Comparison of ENCODE assay signal across 8 cellular contexts in genomic region chr18:54983041-54983686, GRCh38. TPM values are rescaled to one million over a fixed set of nuclear protein-coding genes. Genes with fewer than 3 reads are reported as not detected.
A peak's percentile ranks its signal among the peaks of the same experiment; 100 is the strongest.
DNase-seq lines count a peak whose midpoint lies in the region; ATAC-seq and TF ChIP-seq lines count a peak whose summit lies in the region.

No MANE protein-coding gene starts in this region.

- 0% methylated on average over 2 of the region's 9 CpGs; no CpG with 5 or more reads in 1 of the 2 experiments for WGBS in IMR-90 (ENCODE audit: extremely low coverage in 2 of 2, insufficient read length in 1 of 2), 2 experiments
- 45 to 46% methylated on average over 5 to 9 of the region's 9 CpGs for WGBS in endodermal cell (ENCODE audit: insufficient coverage in 1 of 2, insufficient read length in 1 of 2), 2 experiments

- H3K14ac ChIP-seq in IMR-90 (replicated peaks; ENCODE audit: low read depth, low read length), result no peak overlapping the region

- peak; percentile 89 for TF ChIP-seq RAD21 in IMR-90 (IDR thresholded peaks at IDR 0.05; ENCODE audit: low read length)

- H3K4me3 Mint-ChIP-seq in endodermal cell, result no peak overlapping the region

- H4K91ac ChIP-seq in IMR-90 (ENCODE audit: insufficient read depth, low read depth, low read length), result no peak overlapping the region

- no peak overlapping the region for H2AK9ac ChIP-seq in IMR-90 (replicated peaks; ENCODE audit: low read depth, low read length, poor library complexity)

- peak overlapping the region; percentile 60; the same call in 1 of the 2 replicates for H2BK20ac ChIP-seq in IMR-90 (ENCODE audit: low read depth, low read length)

- peak; percentile 83 for TF ChIP-seq CTCF in IMR-90 (conservative IDR thresholded peaks at IDR 0.05; ENCODE audit: low read depth, low read length)
- peak; percentile 31; the same call in 1 of the 2 replicates for TF ChIP-seq CTCF in Panc1 (IDR thresholded peaks at IDR 0.05)
- TF ChIP-seq CTCF in endodermal cell (conservative IDR thresholded peaks at IDR 0.05), result peak; percentile 87

- H3K27me3 Mint-ChIP-seq in endodermal cell (ENCODE audit: insufficient read depth), result no peaks in the 10 kb centered on the region

- H2BK5ac ChIP-seq in IMR-90 (ENCODE audit: low read depth, low read length, poor library complexity, severe bottlenecking), result no peak overlapping the region

- H3K27me3 ChIP-seq in IMR-90 (ENCODE audit: control insufficient read depth, insufficient read depth, low read length), result no peaks in the 10 kb centered on the region
- no peaks in the 10 kb centered on the region for H3K27me3 ChIP-seq in Panc1 (ENCODE audit: control insufficient read depth, insufficient read depth, low read length)
- H3K27me3 ChIP-seq in endodermal cell (ENCODE audit: control insufficient read depth, insufficient read depth, low read length, poor library complexity, severe bottlenecking), result no peaks in the 10 kb centered on the region

- no peak overlapping the region for H4K8ac ChIP-seq in IMR-90 (ENCODE audit: low read depth in 2 of 2, low read length in 2 of 2)

- H4K20me1 ChIP-seq in IMR-90 (ENCODE audit: insufficient read depth, low read length), result no peaks in the 10 kb centered on the region

- H3K4me1 Mint-ChIP-seq in endodermal cell, result peaks cover 6% of the 10 kb centered on the region

- H3K23ac ChIP-seq in IMR-90 (ENCODE audit: low read depth, low read length), result no peak overlapping the region

- H4K5ac ChIP-seq in IMR-90 (ENCODE audit: low read depth, low read length), result no peak overlapping the region

- no peaks in the 10 kb centered on the region for H3K79me1 ChIP-seq in IMR-90 (ENCODE audit: low read depth in 1 of 2, low read length in 2 of 2)

- H2AFZ ChIP-seq in IMR-90 (replicated peaks; ENCODE audit: low read length, poor library complexity), result no peak overlapping the region

- no peak overlapping the region for H3K27ac ChIP-seq in IMR-90 (ENCODE audit: insufficient read depth, low read length)
- H3K27ac ChIP-seq in Panc1 (ENCODE audit: low read length), result no peak overlapping the region
- no peak overlapping the region for H3K27ac ChIP-seq in endodermal cell (ENCODE audit: low read depth, low read length)

- no peak overlapping the region for H3K9ac ChIP-seq in IMR-90 (ENCODE audit: low read depth, low read length)
- no peak overlapping the region for H3K9ac ChIP-seq in endodermal cell (ENCODE audit: extremely low read depth, low read length, poor library complexity, severe bottlenecking)

- no peak overlapping the region for H3K27ac Mint-ChIP-seq in endodermal cell

- H3K4ac ChIP-seq in IMR-90 (ENCODE audit: low read depth, low read length), result no peak overlapping the region

- no peak overlapping the region for H3K56ac ChIP-seq in IMR-90 (ENCODE audit: extremely low read depth, insufficient read depth, low read length)

- peak; percentile 77 for ATAC-seq in GM21360 (IDR thresholded peaks at IDR 0.05; ENCODE audit: unreplicated experiment)
- peak; percentile 90 for ATAC-seq in IMR-90 (ENCODE audit: low read depth)
- ATAC-seq in Panc1, result peak; percentile 87
- ATAC-seq in GM21528 (IDR thresholded peaks at IDR 0.05; ENCODE audit: low FRiP score, unreplicated experiment), result no peak

- intact Hi-C loops in IMR-90 (cut with micrococcal nuclease), result loop anchor here (1.0 to 10.0 kb wide), 6 partner anchors 156 to 1592 kb away; partner anchors contain the start of gene RAB27B
- intact Hi-C loops in Panc1 (cut with micrococcal nuclease; ENCODE audit: unreplicated experiment), result loop anchor here (1.0 to 10.0 kb wide), 2 partner anchors 304 to 538 kb away; no protein-coding TSS in a partner anchor

- no peaks in the 10 kb centered on the region for H3K4me1 ChIP-seq in IMR-90 (ENCODE audit: control insufficient read depth, insufficient read depth, low read length)
- no peaks in the 10 kb centered on the region for H3K4me1 ChIP-seq in Panc1 (ENCODE audit: control insufficient read depth, insufficient read depth, low read length)
- no peaks in the 10 kb centered on the region for H3K4me1 ChIP-seq in endodermal cell (ENCODE audit: control insufficient read depth, insufficient read depth, low read length)

- H2BK120ac ChIP-seq in IMR-90 (ENCODE audit: low read depth, low read length), result no peak overlapping the region

- no peak overlapping the region for H3K4me2 ChIP-seq in IMR-90 (ENCODE audit: low read depth, low read length)

- no peak overlapping the region for H2BK15ac ChIP-seq in IMR-90 (ENCODE audit: low read depth, low read length)

- H3K9me1 ChIP-seq in IMR-90 (ENCODE audit: insufficient read depth, low read length), result no peaks in the 10 kb centered on the region

- H2AK5ac ChIP-seq in IMR-90 (ENCODE audit: low read depth, low read length), result 0 out of 2 replicates have a peak overlapping the region, but pooled peaks have one; percentile 11

- DNase-seq in EH (ENCODE audit: low read depth) (peak; percentile 74), IMR-90 (peak; percentile 76), Panc1 (ENCODE audit: low read depth, low spot score) (peak; percentile 35), endodermal cell (no peak), myocyte (ENCODE audit: low read depth) (peak; percentile 73), DMS153 (lab: John Stamatoyannopoulos, UW) (no peak)

- no peaks in the 10 kb centered on the region for H3K36me3 Mint-ChIP-seq in endodermal cell (ENCODE audit: low read depth)

- no peak overlapping the region for H3K4me3 ChIP-seq in IMR-90 (ENCODE audit: insufficient read depth, low read depth, low read length)
- no peak overlapping the region for H3K4me3 ChIP-seq in Panc1 (ENCODE audit: low read depth in 2 of 2, low read length in 2 of 2)
- H3K4me3 ChIP-seq in endodermal cell (ENCODE audit: low read length), result no peak overlapping the region

- H3K36me3 ChIP-seq in IMR-90 (ENCODE audit: control insufficient read depth, insufficient read depth, low read length) (no peaks in the 10 kb centered on the region), Panc1 (ENCODE audit: control insufficient read depth, insufficient read depth, low read length) (no peaks in the 10 kb centered on the region), endodermal cell (ENCODE audit: control insufficient read depth, insufficient read depth, low read length) (no peaks in the 10 kb centered on the region)

- dilution Hi-C loops in IMR-90 (cut with HindIII; ENCODE audit: low sequenced_read_pairs, unreplicated experiment), result no loop called here

- H3K9me3 ChIP-seq in IMR-90 (ENCODE audit: control insufficient read depth, insufficient read depth, low read length) (no peaks in the 10 kb centered on the region; the same call in 1 of the 2 replicates), Panc1 (ENCODE audit: control insufficient read depth, insufficient read depth, low read depth, low read length) (no peaks in the 10 kb centered on the region), endodermal cell (ENCODE audit: control insufficient read depth, low read length) (no peaks in the 10 kb centered on the region)

- in situ Hi-C loops in IMR-90 (cut with MboI; ENCODE audit: low sequenced_read_pairs) (loop anchor here (5.0 to 25.0 kb wide), 4 partner anchors 58 to 521 kb away; no protein-coding TSS in a partner anchor), Panc1 (cut with HindIII; ENCODE audit: low pct_unique_long_range_greater_than_20kb, low sequenced_read_pairs) (no loop called here)

- no peaks in the 10 kb centered on the region for H3K9me3 Mint-ChIP-seq in endodermal cell

- no peak overlapping the region for H3K18ac ChIP-seq in IMR-90 (ENCODE audit: low read depth, low read length)

- no TSS peak for BruUV-seq in IMR-90 (replicated peaks; lab: Mats Ljungman, UMichigan)
- BruUV-seq in Panc1 (replicated peaks; lab: Mats Ljungman, UMichigan), result no TSS peak

- POLR2A ChIA-PET in IMR-90 (lab: Charles Lee; ENCODE audit: unreplicated experiment) (interaction anchor here (0.6 kb wide), 2 partner anchors 22 to 339 kb away, joined by 3 to 5 read pairs; no protein-coding TSS in a partner anchor), Panc1 (lab: Charles Lee) (no interaction called here)

- CTCF ChIA-PET in IMR-90 (lab: Yijun Ruan, JAX), result interaction anchor here (0.6 to 2.2 kb wide), 13 partner anchors 8 to 311 kb away, joined by 3 to 22 read pairs (median 5); no protein-coding TSS in a partner anchor
- CTCF ChIA-PET in Panc1 (lab: Charles Lee), result interaction anchor here (0.5 to 1.3 kb wide), 7 partner anchors 21 to 328 kb away, joined by 3 to 5 read pairs (median 3); no protein-coding TSS in a partner anchor

- no peak for TF ChIP-seq POLR2A in IMR-90 (IDR thresholded peaks at IDR 0.05; ENCODE audit: low read depth, low read length)

TF ChIP-seq in IMR-90, 13 proteins besides CTCF, POLR2A, EP300 and RAD21:
- no peak for TF ChIP-seq CHD1 (IDR thresholded peaks at IDR 0.05; ENCODE audit: low read depth, low read length)
- TF ChIP-seq SMC3 (IDR thresholded peaks at IDR 0.05; ENCODE audit: low read depth, low read length), result peak; percentile 93
- no peak for TF ChIP-seq MAZ (IDR thresholded peaks at IDR 0.05; ENCODE audit: borderline replicate concordance, low read depth, low read length)

RNA-seq across cellular contexts. Expression of gene CCDC68, which starts 23.9 kb away (rescaled TPM):
- 0.54 and 1.4 TPM in 2 replicates for total RNA-seq in IMR-90 (2012; rRNA removed)
- polyA plus RNA-seq in IMR-90 (2012; rRNA removed), result 0.46 and 0.55 TPM in 2 replicates
- polyA plus RNA-seq in IMR-90 (2012; cell fraction: cytosol; rRNA removed), result 0.07 and 0.09 TPM in 2 replicates
- 0.09 and 1.7 TPM in 2 replicates for polyA plus RNA-seq in IMR-90 (2012; cell fraction: nucleus; rRNA removed; ENCODE audit: low replicate concordance)
- 0.41 TPM for total RNA-seq in Panc1 (2021; ENCODE audit: unreplicated experiment)
- 0.47 TPM for polyA plus RNA-seq in Panc1 (2012; ENCODE audit: insufficient read length)
- under 1 TPM; 0.53 to 0.80 TPM for total RNA-seq in endodermal cell
- polyA plus RNA-seq in endodermal cell (2013, experiment 1 of 2), result 0.32 TPM
- 0.41 TPM for polyA plus RNA-seq in endodermal cell (2013, experiment 2 of 2)
- not detected in 2 replicates for total RNA-seq in myocyte
- not detected for polyA plus RNA-seq in myocyte (2012)

Comparison
In these comparisons a context has a peak if more than half of its experiments do, and no peak if none do; other contexts are left out.
1. DNase-seq: peak in EH (single experiment), IMR-90 (single experiment), Panc1 (single experiment) and myocyte (single experiment); none in endodermal cell (single experiment) and DMS153 (single experiment).
2. CTCF ChIP-seq: peak in every context shown above with its lines; median percentile 87 in endodermal cell; 83 in IMR-90; 31 in Panc1.